In genomic region chr5:71455427-71456361, GRCh38 we compare ENCODE assay signal across 8 cellular contexts. TPM values are rescaled to one million over a fixed set of nuclear protein-coding genes. Genes with fewer than 3 reads are reported as not detected.
DNase-seq lines count a peak whose midpoint lies in the region; ATAC-seq lines count a peak whose summit lies in the region.

TSS of gene BDP1 (plus strand) at chr5:71455651. CDS start at chr5:71455878, 227 bp downstream.

- DNase-seq in COR-L47 (lab: John Stamatoyannopoulos, UW) (peak; percentile 93), HT1080 (ENCODE audit: low read depth) (peak; percentile 90), NOMO-1 (lab: John Stamatoyannopoulos, UW; ENCODE audit: unreplicated experiment in 2 of 2) (peak; percentile 84 to 86), lung microvascular endothelial cell (ENCODE audit: low read depth in 2 of 2) (peak; percentile 95 to 97)
- peak; percentile 91 to 94 (median 93) for DNase-seq in effector memory CD4-positive, alpha-beta T cell
- DNase-seq in stimulated activated CD4-positive, alpha-beta T cell treated with anti-CD3 and anti-CD28 coated beads, TNF-alpha, amount 100 ng/mL, for 48 hours (ENCODE audit: low read depth in 3 of 3), result peak; percentile 94 to 97 (median 96)

- no peaks in the 10 kb centered on the region for H3K9me3 ChIP-seq in effector memory CD4-positive, alpha-beta T cell (ENCODE audit: control insufficient read depth, low read length)

- ATAC-seq in GM21360 (IDR thresholded peaks at IDR 0.05; ENCODE audit: unreplicated experiment), result peak; percentile 86

- H3K27ac ChIP-seq in effector memory CD4-positive, alpha-beta T cell (ENCODE audit: insufficient read depth, low read length, poor library complexity, severe bottlenecking), result peak within 1 kb of the TSS; percentile 90

- CTCF ChIA-PET in activated CD8-positive, alpha-beta memory T cell treated with anti-CD3 and anti-CD28 coated beads for 36 hours (lab: Charles Lee), result interaction anchor here (1.2 kb wide), 1 partner anchor 20 kb away, joined by 3 read pairs; no protein-coding TSS in a partner anchor

- H3K36me3 ChIP-seq in effector memory CD4-positive, alpha-beta T cell (ENCODE audit: control insufficient read depth, insufficient read depth, low read length), result peaks cover 22% of the 10 kb centered on the region

- peaks cover 3% of the 10 kb centered on the region for H3K27me3 ChIP-seq in effector memory CD4-positive, alpha-beta T cell (replicated peaks; ENCODE audit: control insufficient read depth, insufficient read depth, low read length, poor library complexity, severe bottlenecking)

- H3K4me3 ChIP-seq in effector memory CD4-positive, alpha-beta T cell (ENCODE audit: insufficient read depth, low read depth, low read length, poor library complexity, severe bottlenecking), result peak within 1 kb of the TSS; percentile 93

- H3K4me1 ChIP-seq in effector memory CD4-positive, alpha-beta T cell (ENCODE audit: control insufficient read depth, insufficient read depth, low read length, poor library complexity, severe bottlenecking), result peaks cover 6% of the 10 kb centered on the region

- POLR2A ChIA-PET in activated CD8-positive, alpha-beta memory T cell treated with anti-CD3 and anti-CD28 coated beads for 36 hours (lab: Charles Lee), result interaction anchor here (1.6 kb wide), 1 partner anchor 132 kb away, joined by 3 read pairs; the partner anchor contains the start of gene MCCC2

RNA-seq across cellular contexts. Expression of gene BDP1, which starts in this region (rescaled TPM):
- total RNA-seq in HT1080 (2014; rRNA removed; shearing (Covaris generic)), result 11.9 and 12.2 TPM in 2 replicates
- polyA plus RNA-seq in HT1080 (2015; cell fraction: cytosol; rRNA removed), result 10.4 and 14.4 TPM in 2 replicates
- polyA plus RNA-seq in HT1080 (2015; cell fraction: nucleus; rRNA removed), result 22.1 and 23.3 TPM in 2 replicates
- 10 to 100 TPM; 32.5 to 34.1 TPM for total RNA-seq in activated CD8-positive, alpha-beta memory T cell treated with anti-CD3 and anti-CD28 coated beads for 36 hours
- 12.9 and 19.2 TPM in 2 replicates for total RNA-seq in lung microvascular endothelial cell

Comparison
In these comparisons a context has a peak if more than half of its experiments do, and no peak if none do; other contexts are left out.
1. Peak in every context shown above with its lines: DNase-seq, ATAC-seq, H3K4me3 ChIP-seq and H3K27ac ChIP-seq.